In genomic region chr4:80195441-80196139, GRCh38 we compare ENCODE assay signal across 1 cellular context.
TF ChIP-seq lines count a peak whose summit lies in the region.

No MANE protein-coding gene starts in this region.

TF ChIP-seq in K562, 482 proteins besides CTCF, POLR2A, EP300 and RAD21:
- no peak for TF ChIP-seq JUN (IDR thresholded peaks at IDR 0.05; ENCODE audit: borderline replicate concordance, low read depth, low read length)
- no peak for TF ChIP-seq JUN (CRISPR knock-in tag; IDR thresholded peaks at IDR 0.05; ENCODE audit: borderline replicate concordance)
- TF ChIP-seq HMG20B (CRISPR knock-in tag; IDR thresholded peaks at IDR 0.05): no peak
- no peak for TF ChIP-seq RCOR1 (IDR thresholded peaks at IDR 0.05; ENCODE audit: borderline replicate concordance in 1 of 2, low read depth in 2 of 2, low read length in 2 of 2)
- no peak for TF ChIP-seq HNRNPL (IDR thresholded peaks at IDR 0.05; ENCODE audit: low read depth, low read length)
- no peak for TF ChIP-seq TRIM25 (IDR thresholded peaks at IDR 0.05; ENCODE audit: borderline replicate concordance)
- no peak for TF ChIP-seq ILK (tag; IDR thresholded peaks at IDR 0.05; ENCODE audit: borderline replicate concordance, low read depth)
